In the genomic region with DNA sequence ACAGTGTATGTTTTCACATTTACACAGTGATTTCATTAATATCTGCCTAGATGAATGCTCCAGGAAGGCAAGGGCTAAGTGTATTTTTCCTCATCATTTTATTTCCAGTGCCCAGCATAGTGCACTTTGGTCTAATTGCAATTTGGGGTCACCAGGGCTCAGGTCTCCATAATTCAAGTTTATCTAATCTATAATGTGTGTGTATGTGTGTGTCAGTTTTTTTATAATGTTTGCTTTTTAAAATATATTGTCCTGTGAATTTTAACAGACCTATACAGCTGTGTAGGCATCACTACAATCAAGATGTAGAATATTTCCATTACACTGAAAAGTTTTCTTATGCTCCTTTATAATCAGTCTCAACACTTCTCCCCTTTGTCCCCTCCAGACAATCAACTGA, we compare ENCODE assay signal across 24 cellular contexts.
"Had no signal": no experiment of that assay in that cellular context is flagged by ENCODE, and none has a peak within 500 bp of the region (broad histone marks: within the 10 kb centered on the region; RNA-seq: fewer than 3 reads in every experiment).

No MANE protein-coding gene starts in this region.

- H3K4me1 Mint-ChIP-seq: immature natural killer cell; mesothelial cell of epicardium; naive thymus-derived CD8-positive, alpha-beta T cell had no signal

- H3K27ac Mint-ChIP-seq: immature natural killer cell; mesothelial cell of epicardium; naive thymus-derived CD8-positive, alpha-beta T cell had no signal

- ATAC-seq: esophagus mucosa; gastrocnemius medialis; heart right ventricle; left lung; left ventricle myocardium superior; lower lobe of right lung; naive thymus-derived CD8-positive, alpha-beta T cell had no signal

- H3K27ac ChIP-seq: coronary artery, dorsolateral prefrontal cortex, esophagus squamous epithelium, gastrocnemius medialis, heart right ventricle, left lung, lower lobe of right lung had no signal

- H3K4me3 Mint-ChIP-seq: immature natural killer cell; mesothelial cell of epicardium; naive thymus-derived CD8-positive, alpha-beta T cell had no signal

- H3K36me3 ChIP-seq: esophagus squamous epithelium, gastrocnemius medialis, heart right ventricle, left lung, lower lobe of right lung had no signal

- H3K4me3 ChIP-seq: coronary artery, dorsolateral prefrontal cortex, esophagus squamous epithelium, gastrocnemius medialis, heart right ventricle, left lung, lower lobe of right lung had no signal

- H3K4me1 ChIP-seq: esophagus squamous epithelium, gastrocnemius medialis, heart right ventricle, left lung, lower lobe of right lung had no signal

- H3K36me3 Mint-ChIP-seq: immature natural killer cell; mesothelial cell of epicardium; naive thymus-derived CD8-positive, alpha-beta T cell had no signal

- DNase-seq: dermis blood vessel endothelial cell; dorsolateral prefrontal cortex; effector CD4-positive, alpha-beta T cell; effector memory CD4-positive, alpha-beta T cell; esophagus squamous epithelium; foreskin fibroblast; foreskin melanocyte; gastrocnemius medialis; glutamatergic neuron; head of caudate nucleus; heart right ventricle; hypothalamus; immature natural killer cell; islet precursor cell; kidney; kidney glomerular epithelial cell; left lung; left ventricle myocardium superior; lower lobe of right lung; mesenchymal stem cell; naive thymus-derived CD8-positive, alpha-beta T cell had no signal

- H3K9me3 ChIP-seq: esophagus squamous epithelium, gastrocnemius medialis, lower lobe of right lung had no signal

- H3K27me3 ChIP-seq: dorsolateral prefrontal cortex, esophagus squamous epithelium, gastrocnemius medialis, heart right ventricle, left lung had no signal
